1 cellular context compared by ENCODE assay signal in the genomic region with DNA sequence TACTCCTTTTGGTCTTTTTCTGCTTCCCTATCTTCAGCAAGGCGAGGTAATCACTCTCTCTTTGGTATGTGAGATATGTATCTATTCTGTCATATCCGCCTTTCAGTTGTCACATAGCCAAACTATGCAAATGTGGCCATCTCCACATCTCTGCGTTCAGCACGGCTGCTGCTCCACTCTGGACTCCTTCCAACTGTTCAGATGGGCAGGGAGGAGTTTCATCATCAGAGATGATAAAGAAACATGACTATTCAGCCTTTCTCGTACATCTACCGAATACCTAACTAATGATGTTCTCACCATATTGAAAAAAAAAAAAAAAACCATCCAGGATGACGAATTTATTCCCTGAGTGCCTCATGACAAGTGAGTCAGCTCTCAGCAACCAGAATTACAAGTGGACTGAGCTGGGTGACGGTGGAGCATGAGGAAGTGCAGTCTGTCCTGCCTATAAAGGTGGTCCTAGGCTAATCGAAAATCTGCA.
TF ChIP-seq lines count a peak whose summit lies in the region.

No MANE protein-coding gene starts in this region.

TF ChIP-seq in GM23338, 12 proteins besides CTCF, POLR2A, EP300 and RAD21 (continued from another document):
- TF ChIP-seq, protein P1, sequence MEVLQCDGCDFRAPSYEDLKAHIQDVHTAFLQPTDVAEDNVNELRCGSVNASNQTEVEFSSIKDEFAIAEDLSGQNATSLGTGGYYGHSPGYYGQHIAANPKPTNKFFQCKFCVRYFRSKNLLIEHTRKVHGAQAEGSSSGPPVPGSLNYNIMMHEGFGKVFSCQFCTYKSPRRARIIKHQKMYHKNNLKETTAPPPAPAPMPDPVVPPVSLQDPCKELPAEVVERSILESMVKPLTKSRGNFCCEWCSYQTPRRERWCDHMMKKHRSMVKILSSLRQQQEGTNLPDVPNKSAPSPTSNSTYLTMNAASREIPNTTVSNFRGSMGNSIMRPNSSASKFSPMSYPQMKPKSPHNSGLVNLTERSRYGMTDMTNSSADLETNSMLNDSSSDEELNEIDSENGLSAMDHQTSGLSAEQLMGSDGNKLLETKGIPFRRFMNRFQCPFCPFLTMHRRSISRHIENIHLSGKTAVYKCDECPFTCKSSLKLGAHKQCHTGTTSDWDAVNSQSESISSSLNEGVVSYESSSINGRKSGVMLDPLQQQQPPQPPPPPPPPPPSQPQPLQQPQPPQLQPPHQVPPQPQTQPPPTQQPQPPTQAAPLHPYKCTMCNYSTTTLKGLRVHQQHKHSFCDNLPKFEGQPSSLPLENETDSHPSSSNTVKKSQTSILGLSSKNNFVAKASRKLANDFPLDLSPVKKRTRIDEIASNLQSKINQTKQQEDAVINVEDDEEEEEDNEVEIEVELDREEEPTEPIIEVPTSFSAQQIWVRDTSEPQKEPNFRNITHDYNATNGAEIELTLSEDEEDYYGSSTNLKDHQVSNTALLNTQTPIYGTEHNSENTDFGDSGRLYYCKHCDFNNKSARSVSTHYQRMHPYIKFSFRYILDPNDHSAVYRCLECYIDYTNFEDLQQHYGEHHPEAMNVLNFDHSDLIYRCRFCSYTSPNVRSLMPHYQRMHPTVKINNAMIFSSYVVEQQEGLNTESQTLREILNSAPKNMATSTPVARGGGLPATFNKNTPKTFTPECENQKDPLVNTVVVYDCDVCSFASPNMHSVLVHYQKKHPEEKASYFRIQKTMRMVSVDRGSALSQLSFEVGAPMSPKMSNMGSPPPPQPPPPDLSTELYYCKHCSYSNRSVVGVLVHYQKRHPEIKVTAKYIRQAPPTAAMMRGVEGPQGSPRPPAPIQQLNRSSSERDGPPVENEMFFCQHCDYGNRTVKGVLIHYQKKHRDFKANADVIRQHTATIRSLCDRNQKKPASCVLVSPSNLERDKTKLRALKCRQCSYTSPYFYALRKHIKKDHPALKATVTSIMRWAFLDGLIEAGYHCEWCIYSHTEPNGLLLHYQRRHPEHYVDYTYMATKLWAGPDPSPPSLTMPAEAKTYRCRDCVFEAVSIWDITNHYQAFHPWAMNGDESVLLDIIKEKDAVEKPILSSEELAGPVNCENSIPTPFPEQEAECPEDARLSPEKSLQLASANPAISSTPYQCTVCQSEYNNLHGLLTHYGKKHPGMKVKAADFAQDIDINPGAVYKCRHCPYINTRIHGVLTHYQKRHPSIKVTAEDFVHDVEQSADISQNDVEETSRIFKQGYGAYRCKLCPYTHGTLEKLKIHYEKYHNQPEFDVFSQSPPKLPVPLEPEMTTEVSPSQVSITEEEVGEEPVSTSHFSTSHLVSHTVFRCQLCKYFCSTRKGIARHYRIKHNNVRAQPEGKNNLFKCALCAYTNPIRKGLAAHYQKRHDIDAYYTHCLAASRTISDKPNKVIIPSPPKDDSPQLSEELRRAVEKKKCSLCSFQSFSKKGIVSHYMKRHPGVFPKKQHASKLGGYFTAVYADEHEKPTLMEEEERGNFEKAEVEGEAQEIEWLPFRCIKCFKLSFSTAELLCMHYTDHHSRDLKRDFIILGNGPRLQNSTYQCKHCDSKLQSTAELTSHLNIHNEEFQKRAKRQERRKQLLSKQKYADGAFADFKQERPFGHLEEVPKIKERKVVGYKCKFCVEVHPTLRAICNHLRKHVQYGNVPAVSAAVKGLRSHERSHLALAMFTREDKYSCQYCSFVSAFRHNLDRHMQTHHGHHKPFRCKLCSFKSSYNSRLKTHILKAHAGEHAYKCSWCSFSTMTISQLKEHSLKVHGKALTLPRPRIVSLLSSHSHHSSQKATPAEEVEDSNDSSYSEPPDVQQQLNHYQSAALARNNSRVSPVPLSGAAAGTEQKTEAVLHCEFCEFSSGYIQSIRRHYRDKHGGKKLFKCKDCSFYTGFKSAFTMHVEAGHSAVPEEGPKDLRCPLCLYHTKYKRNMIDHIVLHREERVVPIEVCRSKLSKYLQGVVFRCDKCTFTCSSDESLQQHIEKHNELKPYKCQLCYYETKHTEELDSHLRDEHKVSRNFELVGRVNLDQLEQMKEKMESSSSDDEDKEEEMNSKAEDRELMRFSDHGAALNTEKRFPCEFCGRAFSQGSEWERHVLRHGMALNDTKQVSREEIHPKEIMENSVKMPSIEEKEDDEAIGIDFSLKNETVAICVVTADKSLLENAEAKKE (CRISPR knock-in tag; IDR thresholded peaks at IDR 0.05) = no peak
- TF ChIP-seq EZH2phosphoT487 (IDR thresholded peaks at IDR 0.05; ENCODE audit: unreplicated experiment) (no peak), CREB1 (CRISPR knock-in tag; IDR thresholded peaks at IDR 0.05; ENCODE audit: low read depth) (no peak)
- TF ChIP-seq, protein P2, sequence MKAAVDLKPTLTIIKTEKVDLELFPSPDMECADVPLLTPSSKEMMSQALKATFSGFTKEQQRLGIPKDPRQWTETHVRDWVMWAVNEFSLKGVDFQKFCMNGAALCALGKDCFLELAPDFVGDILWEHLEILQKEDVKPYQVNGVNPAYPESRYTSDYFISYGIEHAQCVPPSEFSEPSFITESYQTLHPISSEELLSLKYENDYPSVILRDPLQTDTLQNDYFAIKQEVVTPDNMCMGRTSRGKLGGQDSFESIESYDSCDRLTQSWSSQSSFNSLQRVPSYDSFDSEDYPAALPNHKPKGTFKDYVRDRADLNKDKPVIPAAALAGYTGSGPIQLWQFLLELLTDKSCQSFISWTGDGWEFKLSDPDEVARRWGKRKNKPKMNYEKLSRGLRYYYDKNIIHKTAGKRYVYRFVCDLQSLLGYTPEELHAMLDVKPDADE (IDR thresholded peaks at IDR 0.05) = no peak
